20 cellular contexts compared by ENCODE assay signal in the genomic region with DNA sequence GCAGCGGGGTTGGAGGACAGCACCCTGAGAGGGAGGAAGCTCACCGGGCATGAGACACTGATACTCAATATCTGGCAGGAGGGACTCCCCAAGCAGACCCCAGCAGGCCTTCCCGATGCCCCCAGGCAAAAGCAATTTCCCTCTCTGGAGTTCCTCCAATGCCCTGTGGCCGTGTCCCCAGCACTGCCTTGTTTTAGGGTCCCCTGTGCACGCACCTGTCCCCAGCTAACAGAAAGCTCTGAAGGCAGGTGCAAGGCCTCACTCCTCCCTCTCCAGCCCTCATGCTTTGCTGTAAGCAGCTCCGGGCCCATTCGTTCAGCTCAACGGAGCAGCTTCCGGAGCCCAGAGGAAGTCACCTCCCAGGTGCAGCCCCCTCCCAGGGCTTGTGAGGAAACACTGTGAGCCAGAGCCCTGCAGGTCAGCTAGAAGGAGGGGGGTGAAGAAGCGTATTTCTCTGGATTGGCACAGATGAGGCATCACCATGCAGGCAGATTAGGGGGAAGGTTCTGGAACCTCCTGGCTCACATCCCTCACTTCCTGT. TPM values are rescaled to one million over a fixed set of nuclear protein-coding genes. Genes with fewer than 3 reads are reported as not detected.
DNase-seq lines count a peak whose midpoint lies in the region; ATAC-seq, FAIRE-seq and TF ChIP-seq lines count a peak whose summit lies in the region.
"Had no signal": no experiment of that assay in that cellular context is flagged by ENCODE, and none has a peak within 500 bp of the region (broad histone marks: within the 10 kb centered on the region; RNA-seq: fewer than 3 reads in every experiment).

No MANE protein-coding gene starts in this region.

- H3K9me3 Mint-ChIP-seq in stimulated activated effector memory CD8-positive, alpha-beta T cell treated with anti-CD3 and anti-CD28 coated beads, Interleukin-12 subunit alpha, Interleukin-12 subunit beta, amount 100 ng/mL, for 72 hours: no peaks in the 10 kb centered on the region
- H3K9me3 Mint-ChIP-seq: effector memory CD8-positive, alpha-beta T cell had no signal

- H3K27me3 ChIP-seq in right atrium auricular region: no peaks in the 10 kb centered on the region
- no peaks in the 10 kb centered on the region for H3K27me3 ChIP-seq in Karpas-422 (ENCODE audit: low read length)

- no peak overlapping the region for H3K4me3 Mint-ChIP-seq in stimulated activated effector memory CD8-positive, alpha-beta T cell treated with anti-CD3 and anti-CD28 coated beads, Interleukin-12 subunit alpha, Interleukin-12 subunit beta, amount 100 ng/mL, for 72 hours
- H3K4me3 Mint-ChIP-seq: effector memory CD8-positive, alpha-beta T cell had no signal

- intact Hi-C loops in cardiac septum (cut with DNase I): no loop called here

- no peak overlapping the region for H3K4me2 ChIP-seq in Karpas-422 (ENCODE audit: low read depth, low read length, poor library complexity, severe bottlenecking)
- H3K4me2 ChIP-seq: KMS-11 had no signal

- peak overlapping the region; percentile 73 for H3K27ac Mint-ChIP-seq in stimulated activated effector memory CD8-positive, alpha-beta T cell treated with anti-CD3 and anti-CD28 coated beads, Interleukin-12 subunit alpha, Interleukin-12 subunit beta, amount 100 ng/mL, for 72 hours
- H3K27ac Mint-ChIP-seq: effector memory CD8-positive, alpha-beta T cell had no signal

- H3K9me3 ChIP-seq in right atrium auricular region (no peaks in the 10 kb centered on the region), Karpas-422 (ENCODE audit: low read length) (no peaks in the 10 kb centered on the region)
- H3K9me3 ChIP-seq: thoracic aorta had no signal

- TF ChIP-seq CTCF in right atrium auricular region (IDR thresholded peaks at IDR 0.05): no peak

- H3K4me1 ChIP-seq in right atrium auricular region: peaks cover 0 to 7% of the 10 kb centered on the region in 2 donors
- peaks cover 18% of the 10 kb centered on the region for H3K4me1 ChIP-seq in Karpas-422 (ENCODE audit: low read length)

- H3K4me3 ChIP-seq in right atrium auricular region (no peak overlapping the region), Karpas-422 (ENCODE audit: low read length) (no peak overlapping the region)
- H3K4me3 ChIP-seq: lung, thoracic aorta had no signal

- no peaks in the 10 kb centered on the region for H4K20me1 ChIP-seq in Karpas-422 (ENCODE audit: insufficient read depth, low read depth, low read length)

- ATAC-seq in stimulated activated effector memory CD8-positive, alpha-beta T cell treated with anti-CD3 and anti-CD28 coated beads, Interleukin-12 subunit alpha, Interleukin-12 subunit beta, amount 100 ng/mL, for 72 hours: no peak
- no peak for ATAC-seq in GM18519 (IDR thresholded peaks at IDR 0.05; ENCODE audit: low FRiP score, unreplicated experiment)
- ATAC-seq: effector memory CD8-positive, alpha-beta T cell had no signal

- peaks cover 26% of the 10 kb centered on the region for H3K4me1 Mint-ChIP-seq in stimulated activated effector memory CD8-positive, alpha-beta T cell treated with anti-CD3 and anti-CD28 coated beads, Interleukin-12 subunit alpha, Interleukin-12 subunit beta, amount 100 ng/mL, for 72 hours

- no peaks in the 10 kb centered on the region for H3K36me3 ChIP-seq in right atrium auricular region
- no peaks in the 10 kb centered on the region for H3K36me3 ChIP-seq in Karpas-422 (ENCODE audit: insufficient read depth, low read length)
- H3K36me3 ChIP-seq: thoracic aorta had no signal

- H3K27ac ChIP-seq in right atrium auricular region (no peak overlapping the region), Karpas-422 (ENCODE audit: low read length) (no peak overlapping the region)
- H3K27ac ChIP-seq: KMS-11, thoracic aorta had no signal

- H3K79me2 ChIP-seq in Karpas-422 (ENCODE audit: low read length): no peaks in the 10 kb centered on the region

- no peak for FAIRE-seq in RCC 7860 (lab: Jason Lieb, UNC)
- FAIRE-seq: astrocyte, GM12892 had no signal

- peak overlapping the region; percentile 18; the same call in 1 of the 2 replicates for H3K9ac ChIP-seq in Karpas-422 (ENCODE audit: low read length)
- H3K9ac ChIP-seq: KMS-11 had no signal

- no peaks in the 10 kb centered on the region for H3K36me3 Mint-ChIP-seq in stimulated activated effector memory CD8-positive, alpha-beta T cell treated with anti-CD3 and anti-CD28 coated beads, Interleukin-12 subunit alpha, Interleukin-12 subunit beta, amount 100 ng/mL, for 72 hours

- peak; percentile 53 for DNase-seq in cardiac septum (ENCODE audit: low spot score)
- no peak for DNase-seq in right atrium auricular region (ENCODE audit: low spot score)
- DNase-seq in Karpas-422: peak; percentile 64
- peak; percentile 68 for DNase-seq in germinal center (ENCODE audit: low spot score)
- no peak for DNase-seq in stimulated activated effector memory CD8-positive, alpha-beta T cell treated with anti-CD3 and anti-CD28 coated beads, Interleukin-12 subunit alpha, Interleukin-12 subunit beta, amount 100 ng/mL, for 72 hours (ENCODE audit: low spot score in 2 of 2)
- DNase-seq in nucleus accumbens (lab: John Stamatoyannopoulos, UW): no peak
- DNase-seq in RCC 7860 (ENCODE audit: low spot score): no peak
- DNase-seq: effector memory CD8-positive, alpha-beta T cell; GF-D8; head of caudate nucleus; NCI-H1092; NCI-H2171 treated with DMSO at 0.1 percent for 48 hours; stimulated activated CD4-positive, alpha-beta T cell treated with anti-CD3 and anti-CD28 coated beads, Interleukin-12 subunit alpha, Interleukin-12 subunit beta, amount 100 ng/mL, for 4 hours; SW 1271 had no signal

- peak overlapping the region; percentile 42; the same call in 1 of the 2 replicates for H2AFZ ChIP-seq in Karpas-422 (ENCODE audit: low read length)

- no peaks in the 10 kb centered on the region for H3K9me2 ChIP-seq in Karpas-422 (replicated peaks; ENCODE audit: insufficient read depth, low read length)

RNA-seq across cellular contexts. Expression of gene ID2, which starts 50.3 kb away (rescaled TPM):
- total RNA-seq in cardiac septum (35.1 TPM), right atrium auricular region (100 to 1,000 TPM; 213 to 421 TPM)
- total RNA-seq in Karpas-422 (2014; rRNA removed; shearing (Covaris generic); ENCODE audit: low replicate concordance): 33.9 and 57.6 TPM in 2 replicates

Comparison
In these comparisons a context has a peak if more than half of its experiments do, and no peak if none do; other contexts are left out.
1. DNase-seq: peak in cardiac septum (single experiment), Karpas-422 (single experiment) and germinal center (single experiment); none in right atrium auricular region (single experiment), stimulated activated effector memory CD8-positive, alpha-beta T cell treated with anti-CD3 and anti-CD28 coated beads, Interleukin-12 subunit alpha, Interleukin-12 subunit beta, amount 100 ng/mL, for 72 hours (0 of 2), nucleus accumbens (0 of 56) and RCC 7860 (single experiment).